ENCODE assay signal across 8 cellular contexts in the genomic region with DNA sequence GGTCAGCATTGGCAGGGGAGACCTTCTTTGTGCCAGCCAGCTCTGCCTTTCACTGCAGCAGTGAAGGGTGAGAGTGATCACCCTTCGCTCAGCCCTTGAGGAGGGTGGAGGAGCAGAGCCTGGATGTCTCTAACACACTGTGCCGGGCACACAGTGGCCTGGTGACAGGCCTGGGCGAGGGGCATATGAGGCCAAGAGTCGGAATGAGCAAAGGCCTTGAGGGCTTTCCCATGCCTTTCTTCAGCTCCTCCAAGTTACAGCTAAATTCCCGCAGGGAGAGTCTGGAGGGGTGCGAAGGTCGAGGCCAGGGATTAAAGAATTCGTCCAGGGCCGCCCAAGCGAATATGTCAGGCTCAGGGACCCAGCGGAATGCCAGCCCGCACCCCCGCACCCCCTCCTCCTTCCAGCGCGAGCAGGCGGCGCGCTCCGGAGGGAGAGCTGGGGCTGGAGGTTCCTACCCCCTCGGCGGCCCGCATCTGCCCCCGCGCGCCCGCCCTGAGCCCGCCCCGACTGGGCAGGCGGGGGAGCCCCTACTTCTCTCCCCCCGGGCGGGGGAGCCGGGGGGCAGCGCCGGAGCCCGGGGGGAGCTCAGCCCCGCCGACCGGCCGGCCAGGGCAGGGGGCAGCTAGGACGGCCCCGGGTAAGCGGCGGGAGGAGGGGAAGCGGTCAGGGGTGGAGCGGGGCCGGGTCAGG.
A peak's percentile ranks its signal among the peaks of the same experiment; 100 is the strongest.
DNase-seq lines count a peak whose midpoint lies in the region; ATAC-seq and TF ChIP-seq lines count a peak whose summit lies in the region.

A gene with protein sequence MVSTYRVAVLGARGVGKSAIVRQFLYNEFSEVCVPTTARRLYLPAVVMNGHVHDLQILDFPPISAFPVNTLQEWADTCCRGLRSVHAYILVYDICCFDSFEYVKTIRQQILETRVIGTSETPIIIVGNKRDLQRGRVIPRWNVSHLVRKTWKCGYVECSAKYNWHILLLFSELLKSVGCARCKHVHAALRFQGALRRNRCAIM (plus strand): TSS at position 401 of the 693 bp plus-strand sequence. CDS start 3,546 bp downstream, outside the sequence.

- DNase-seq in NCI-H524 (lab: John Stamatoyannopoulos, UW) (peak; percentile 23 to 51), NCI-H524 treated with DMSO at 0.1 percent for 48 hours (lab: John Stamatoyannopoulos, UW) (no peak), astrocyte of the spinal cord (ENCODE audit: low read depth, low spot score) (peak; percentile 43), hippocampal formation (lab: John Stamatoyannopoulos, UW) (peak; percentile 19 to 20), retina (peak; percentile 77)

- H3K4me3 ChIP-seq in astrocyte of the spinal cord (ENCODE audit: low read depth, low read length), result peak within 1 kb of the TSS; percentile 52

- no peak for TF ChIP-seq CTCF in astrocyte of the spinal cord (IDR thresholded peaks at IDR 0.05; ENCODE audit: low read depth, low read length)

- in situ Hi-C loops in astrocyte of the spinal cord (cut with HindIII; ENCODE audit: low sequenced_read_pairs), result no loop called here

- ATAC-seq in SK-N-SH treated with all-trans-retinoic acid at 6 μM for 48 hours, result peak; percentile 85
- ATAC-seq in GM21737 (IDR thresholded peaks at IDR 0.05; ENCODE audit: unreplicated experiment), result no peak
- ATAC-seq in GM18520 (IDR thresholded peaks at IDR 0.05; ENCODE audit: unreplicated experiment), result no peak

TF ChIP-seq in SK-N-SH treated with all-trans-retinoic acid at 6 μM for 48 hours, 23 proteins besides CTCF, POLR2A, EP300 and RAD21:
- TF ChIP-seq, protein P1, sequence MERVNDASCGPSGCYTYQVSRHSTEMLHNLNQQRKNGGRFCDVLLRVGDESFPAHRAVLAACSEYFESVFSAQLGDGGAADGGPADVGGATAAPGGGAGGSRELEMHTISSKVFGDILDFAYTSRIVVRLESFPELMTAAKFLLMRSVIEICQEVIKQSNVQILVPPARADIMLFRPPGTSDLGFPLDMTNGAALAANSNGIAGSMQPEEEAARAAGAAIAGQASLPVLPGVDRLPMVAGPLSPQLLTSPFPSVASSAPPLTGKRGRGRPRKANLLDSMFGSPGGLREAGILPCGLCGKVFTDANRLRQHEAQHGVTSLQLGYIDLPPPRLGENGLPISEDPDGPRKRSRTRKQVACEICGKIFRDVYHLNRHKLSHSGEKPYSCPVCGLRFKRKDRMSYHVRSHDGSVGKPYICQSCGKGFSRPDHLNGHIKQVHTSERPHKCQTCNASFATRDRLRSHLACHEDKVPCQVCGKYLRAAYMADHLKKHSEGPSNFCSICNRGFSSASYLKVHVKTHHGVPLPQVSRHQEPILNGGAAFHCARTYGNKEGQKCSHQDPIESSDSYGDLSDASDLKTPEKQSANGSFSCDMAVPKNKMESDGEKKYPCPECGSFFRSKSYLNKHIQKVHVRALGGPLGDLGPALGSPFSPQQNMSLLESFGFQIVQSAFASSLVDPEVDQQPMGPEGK (CRISPR knock-in tag; IDR thresholded peaks at IDR 0.05; ENCODE audit: borderline replicate concordance), result 0 out of 2 replicates have a peak, but pooled peaks have one; percentile 31
- TF ChIP-seq CSDC2 (CRISPR knock-in tag; IDR thresholded peaks at IDR 0.05) (0 out of 2 replicates have a peak, but pooled peaks have one; percentile 44), TCF4 (CRISPR knock-in tag; IDR thresholded peaks at IDR 0.05; ENCODE audit: borderline replicate concordance) (no peak)
